8 cellular contexts compared by ENCODE assay signal in genomic region chr3:45387636-45388348, GRCh38. TPM values are rescaled to one million over a fixed set of nuclear protein-coding genes. Genes with fewer than 3 reads are reported as not detected.
A peak's percentile ranks its signal among the peaks of the same experiment; 100 is the strongest.
DNase-seq lines count a peak whose midpoint lies in the region; ATAC-seq and TF ChIP-seq lines count a peak whose summit lies in the region.

No MANE protein-coding gene starts in this region.

- peaks cover 10 to 20% (median 18%) of the 10 kb centered on the region in 11 experiments; a peak in 20 of 22 replicates for H3K36me3 ChIP-seq in BLaER1 treated with 17β-estradiol and CSF1 and Interleukin-3, amounts not matched to agents 10 nM and 100 nM
- peaks cover 6% of the 10 kb centered on the region; the same call in 1 of the 2 replicates for H3K36me3 ChIP-seq in H7 (replicated peaks; ENCODE audit: control insufficient read depth, insufficient read depth, low read length)
- H3K36me3 ChIP-seq in kidney epithelial cell (ENCODE audit: control insufficient read depth, insufficient read depth, low read length): no peaks in the 10 kb centered on the region
- peaks cover 0 to 8% (median 0%) of the 10 kb centered on the region in 3 donors for H3K36me3 ChIP-seq in tibial nerve

- H3K36me3 Mint-ChIP-seq in activated T-helper 17 cell treated with anti-CD3 and anti-CD28 coated beads, Interleukin-2, amount 50 U/mL, for 72 hours (ENCODE audit: low read depth): peaks cover 15% of the 10 kb centered on the region

- H3K27ac Mint-ChIP-seq in activated T-helper 17 cell treated with anti-CD3 and anti-CD28 coated beads, Interleukin-2, amount 50 U/mL, for 72 hours: peak overlapping the region; percentile 88

- H3K27ac ChIP-seq in BLaER1 treated with 17β-estradiol and CSF1 and Interleukin-3, amounts not matched to agents 10 nM and 100 nM: peak overlapping the region in 8 of 11 experiments; percentile 45 to 90 (median 79); a peak in 14 of 22 replicates
- H3K27ac ChIP-seq in tibial nerve: peak overlapping the region in 1 of 4 donors; percentile 80

- H3K4me3 ChIP-seq in BLaER1 treated with 17β-estradiol and CSF1 and Interleukin-3, amounts not matched to agents 10 nM and 100 nM: peak overlapping the region; percentile 75 to 92 (median 80)
- H3K4me3 ChIP-seq in H7 (ENCODE audit: insufficient read depth, low read depth, low read length) (peak overlapping the region; percentile 94), kidney epithelial cell (ENCODE audit: low read depth, low read length) (peak overlapping the region; percentile 83), tibial nerve (peak overlapping the region; percentile 67 to 92 (median 70))

- no peak for TF ChIP-seq EP300 in tibial nerve (IDR thresholded peaks at IDR 0.05)

- H3K4me2 ChIP-seq in BLaER1 treated with 17β-estradiol and CSF1 and Interleukin-3, amounts not matched to agents 10 nM and 100 nM: peak overlapping the region; percentile 68 to 93 (median 85)

- peak overlapping the region; percentile 92 for H3K4me3 Mint-ChIP-seq in activated T-helper 17 cell treated with anti-CD3 and anti-CD28 coated beads, Interleukin-2, amount 50 U/mL, for 72 hours

- H3K27me3 ChIP-seq in BLaER1 treated with 17β-estradiol and CSF1 and Interleukin-3, amounts not matched to agents 10 nM and 100 nM: no peaks in the 10 kb centered on the region
- no peaks in the 10 kb centered on the region for H3K27me3 ChIP-seq in H7 (ENCODE audit: control insufficient read depth, insufficient read depth, low read length)
- no peaks in the 10 kb centered on the region for H3K27me3 ChIP-seq in kidney epithelial cell (ENCODE audit: control insufficient read depth, insufficient read depth, low read length)
- H3K27me3 ChIP-seq in tibial nerve: no peaks in the 10 kb centered on the region

- 53 to 59% methylated on average over 15 of the region's 15 CpGs for WGBS in tibial nerve, 2 donors

- peaks cover 6% of the 10 kb centered on the region for H3K4me1 Mint-ChIP-seq in activated T-helper 17 cell treated with anti-CD3 and anti-CD28 coated beads, Interleukin-2, amount 50 U/mL, for 72 hours

- ATAC-seq in activated T-helper 17 cell treated with anti-CD3 and anti-CD28 coated beads, Interleukin-2, amount 50 U/mL, for 72 hours (replicated peaks): peak; percentile 2
- ATAC-seq in GM19463 (IDR thresholded peaks at IDR 0.05; ENCODE audit: unreplicated experiment): no peak

- no peak for TF ChIP-seq POLR2A in tibial nerve (IDR thresholded peaks at IDR 0.05)

- peaks cover 10% of the 10 kb centered on the region for H3K27me3 Mint-ChIP-seq in activated T-helper 17 cell treated with anti-CD3 and anti-CD28 coated beads, Interleukin-2, amount 50 U/mL, for 72 hours

- no peaks in the 10 kb centered on the region for H3K9me3 ChIP-seq in BLaER1 treated with 17β-estradiol and CSF1 and Interleukin-3, amounts not matched to agents 10 nM and 100 nM (replicated peaks in 1 of 11)
- no peaks in the 10 kb centered on the region for H3K9me3 ChIP-seq in tibial nerve

- H3K9ac ChIP-seq in BLaER1 treated with 17β-estradiol and CSF1 and Interleukin-3, amounts not matched to agents 10 nM and 100 nM: peak overlapping the region; percentile 76 to 90 (median 85); a peak in 21 of 22 replicates

- 0 out of 22 replicates have a peak, but pooled peaks cover 0 to 5% (median 0%) of the 10 kb centered on the region in 11 experiments for H4K20me1 ChIP-seq in BLaER1 treated with 17β-estradiol and CSF1 and Interleukin-3, amounts not matched to agents 10 nM and 100 nM

- DNase-seq in H7 (peak; percentile 55), kidney epithelial cell (ENCODE audit: low read depth) (no peak), tibial nerve (ENCODE audit: low spot score in 2 of 2) (no peak), NCI-H1417 treated with DMSO at 0.1 percent for 48 hours (lab: John Stamatoyannopoulos, UW) (no peak), NCI-H524 (lab: John Stamatoyannopoulos, UW) (no peak)

- TF ChIP-seq CTCF in kidney epithelial cell (IDR thresholded peaks at IDR 0.05; ENCODE audit: insufficient read depth, low read length, poor library complexity, severe bottlenecking) (no peak), tibial nerve (IDR thresholded peaks at IDR 0.05) (no peak)

- no peaks in the 10 kb centered on the region for H3K9me3 Mint-ChIP-seq in activated T-helper 17 cell treated with anti-CD3 and anti-CD28 coated beads, Interleukin-2, amount 50 U/mL, for 72 hours

- H3K4me1 ChIP-seq in BLaER1 treated with 17β-estradiol and CSF1 and Interleukin-3, amounts not matched to agents 10 nM and 100 nM: peaks cover 11 to 17% (median 15%) of the 10 kb centered on the region in 10 experiments
- H3K4me1 ChIP-seq in tibial nerve: peaks cover 0 to 21% (median 5%) of the 10 kb centered on the region in 4 donors

RNA-seq across cellular contexts. Expression of gene LARS2, which starts 0.6 kb away (rescaled TPM):
- total RNA-seq in H7 (2014; rRNA removed; shearing (Covaris generic)): 54.7 and 59.3 TPM in 2 replicates
- 10 to 100 TPM; 14.8 to 38.0 TPM for total RNA-seq in activated T-helper 17 cell treated with anti-CD3 and anti-CD28 coated beads, Interleukin-2, amount 50 U/mL, for 72 hours
- total RNA-seq in kidney epithelial cell: 21.7 and 22.7 TPM in 2 replicates
- 10 to 100 TPM; 11.6 to 25.5 (median 15.9) TPM for total RNA-seq in tibial nerve
